In genomic region chr11:560305-561147, GRCh38 we compare ENCODE assay signal across 8 cellular contexts. TPM values are rescaled to one million over a fixed set of nuclear protein-coding genes. Genes with fewer than 3 reads are reported as not detected.
A peak's percentile ranks its signal among the peaks of the same experiment; 100 is the strongest.
DNase-seq lines count a peak whose midpoint lies in the region; ATAC-seq and TF ChIP-seq lines count a peak whose summit lies in the region.

Gene LMNTD2, minus strand, starts transcription at chr11:560738. Its CDS starts 22 bp downstream, at chr11:560716.
Gene RASSF7, plus strand, starts transcription at chr11:560970. Its CDS starts 799 bp downstream, at chr11:561769.

- TF ChIP-seq EP300 in gastroesophageal sphincter (IDR thresholded peaks at IDR 0.05) = no peak

- H3K27me3 ChIP-seq in Loucy (ENCODE audit: insufficient read depth, low read length, poor library complexity, severe bottlenecking) (no peaks in the 10 kb centered on the region), gastroesophageal sphincter (peaks cover 44% of the 10 kb centered on the region)

- peak within 1 kb of the TSS; percentile 98 for H3K4me2 ChIP-seq in Loucy (ENCODE audit: low read depth, low read length, poor library complexity, severe bottlenecking)

- WGBS in gastroesophageal sphincter (ENCODE audit: low coverage in 1 of 2), 2 donors = no CpG with 5 or more reads among the region's 95 CpGs

- TF ChIP-seq POLR2A in gastroesophageal sphincter (IDR thresholded peaks at IDR 0.05) = no peak

- H3K4me1 ChIP-seq in Loucy (ENCODE audit: insufficient read depth, low read length, poor library complexity, severe bottlenecking) (peaks cover 16% of the 10 kb centered on the region), gastroesophageal sphincter (peaks cover 0 to 31% (median 8%) of the 10 kb centered on the region in 3 donors)

- H3K9me2 ChIP-seq in Loucy (replicated peaks; ENCODE audit: low read depth, low read length) = no peaks in the 10 kb centered on the region

- H3K36me3 ChIP-seq in Loucy (ENCODE audit: insufficient read depth, low read length) (no peaks in the 10 kb centered on the region), gastroesophageal sphincter (no peaks in the 10 kb centered on the region)

- H3K79me2 ChIP-seq in Loucy (ENCODE audit: insufficient read depth, low read length) = peaks cover 13% of the 10 kb centered on the region

- H3K27ac ChIP-seq in gastroesophageal sphincter = peak within 1 kb of the TSS in 3 of 4 donors; percentile 15 to 68 (median 64)
- H3K27ac ChIP-seq in substantia nigra (ENCODE audit: low read depth, low read length, poor library complexity, severe bottlenecking) = no peak within 1 kb of the TSS

- peak within 1 kb of the TSS; percentile 78 for H3K9ac ChIP-seq in Loucy (ENCODE audit: low read depth, low read length, poor library complexity, severe bottlenecking)

- peaks cover 16% of the 10 kb centered on the region for H4K20me1 ChIP-seq in Loucy (ENCODE audit: insufficient read depth, low read length, poor library complexity, severe bottlenecking)

- peak within 1 kb of the TSS; percentile 85 for H2AFZ ChIP-seq in Loucy (ENCODE audit: low read length)

- H3K9me3 ChIP-seq in Loucy (ENCODE audit: insufficient read depth, low read depth, low read length) (no peaks in the 10 kb centered on the region), gastroesophageal sphincter (no peaks in the 10 kb centered on the region)

- DNase-seq in EH (ENCODE audit: low read depth) = peak; percentile 84
- peak; percentile 43 for DNase-seq in GOT3 (lab: John Stamatoyannopoulos, UW)
- DNase-seq in SHP77 treated with DMSO at 0.1 percent for 48 hours (lab: John Stamatoyannopoulos, UW) = peak; percentile 2
- peak; percentile 95 for DNase-seq in activated gamma-delta T cell treated with anti-CD3 and anti-CD28 coated beads, Interleukin-2, amount 50 U/mL, for 16 hours (ENCODE audit: low read depth)
- DNase-seq in nucleus accumbens (lab: John Stamatoyannopoulos, UW) = peak in 55 of 56 donors; percentile 39 to 93 (median 76)
- DNase-seq in substantia nigra (lab: John Stamatoyannopoulos, UW) = peak; percentile 29 to 94 (median 76)

- no peak for TF ChIP-seq CTCF in Loucy (conservative IDR thresholded peaks at IDR 0.05; ENCODE audit: low read length)
- TF ChIP-seq CTCF in gastroesophageal sphincter (IDR thresholded peaks at IDR 0.05) = no peak

- H3F3A ChIP-seq in Loucy (ENCODE audit: low read depth) = no peaks in the 10 kb centered on the region

- peak; percentile 93 for ATAC-seq in gastroesophageal sphincter

- H3K4me3 ChIP-seq in Loucy (ENCODE audit: low read length, poor library complexity, severe bottlenecking) (peak within 1 kb of the TSS; percentile 98), gastroesophageal sphincter (peak within 1 kb of the TSS; percentile 45 to 83)

RNA-seq across cellular contexts. Expression of gene LMNTD2, which starts in this region (rescaled TPM):
- 1 to 10 TPM in 3 of 4 donors, under 1 TPM in 1; 0.81 to 2.1 (median 1.1) TPM for total RNA-seq in gastroesophageal sphincter

RNA-seq across cellular contexts. Expression of gene RASSF7, which starts in this region (rescaled TPM):
- 10 to 100 TPM in 2 of 4 donors, 1 to 10 TPM in 2; 3.4 to 12.5 (median 8.6) TPM for total RNA-seq in gastroesophageal sphincter

Comparison
In these comparisons a context has a peak if more than half of its experiments do, and no peak if none do; other contexts are left out.
1. DNase-seq: peak in every context shown above with its lines; median percentile 95 in activated gamma-delta T cell treated with anti-CD3 and anti-CD28 coated beads, Interleukin-2, amount 50 U/mL, for 16 hours; 84 in EH; 76 in nucleus accumbens; 76 in substantia nigra; 43 in GOT3; 2 in SHP77 treated with DMSO at 0.1 percent for 48 hours.